14 cellular contexts compared by ENCODE assay signal in genomic region chr12:10368206-10369171, GRCh38. TPM values are rescaled to one million over a fixed set of nuclear protein-coding genes. Genes with fewer than 3 reads are reported as not detected.
DNase-seq lines count a peak whose midpoint lies in the region; ATAC-seq and TF ChIP-seq lines count a peak whose summit lies in the region.
"Had no signal": no experiment of that assay in that cellular context is flagged by ENCODE, and none has a peak within 500 bp of the region (broad histone marks: within the 10 kb centered on the region; RNA-seq: fewer than 3 reads in every experiment).

No MANE protein-coding gene starts in this region.

- peaks cover 7% of the 10 kb centered on the region for H3K9me3 Mint-ChIP-seq in activated T-cell treated with anti-CD3 and anti-CD28 coated beads, Interleukin-2, amount 50 U/mL, for 24 hours
- H3K9me3 Mint-ChIP-seq in central memory CD8-positive, alpha-beta T cell = no peaks in the 10 kb centered on the region
- peaks cover 0 to 2% of the 10 kb centered on the region in 2 donors for H3K9me3 Mint-ChIP-seq in natural killer cell

- peak overlapping the region; percentile 19 for H3K4me3 Mint-ChIP-seq in activated T-cell treated with anti-CD3 and anti-CD28 coated beads, Interleukin-2, amount 50 U/mL, for 24 hours
- H3K4me3 Mint-ChIP-seq in central memory CD8-positive, alpha-beta T cell = peak overlapping the region; percentile 57
- H3K4me3 Mint-ChIP-seq in natural killer cell = peak overlapping the region; percentile 71

- POLR2A ChIA-PET in OCI-LY7 (lab: Charles Lee) = interaction anchor here (1.4 kb wide), 1 partner anchor 22 kb away, joined by 4 read pairs; no protein-coding TSS in a partner anchor

- no peak overlapping the region for H2AFZ ChIP-seq in OCI-LY7 (ENCODE audit: low read length)

- no peak for ATAC-seq in central memory CD8-positive, alpha-beta T cell (replicated peaks; ENCODE audit: extremely low read depth, poor library complexity, severe bottlenecking)
- no peak for ATAC-seq in natural killer cell
- no peak for ATAC-seq in foreskin keratinocyte
- ATAC-seq in HG02642 (IDR thresholded peaks at IDR 0.05; ENCODE audit: poor library complexity, unreplicated experiment) = no peak

- peaks cover 48% of the 10 kb centered on the region for H3K4me1 Mint-ChIP-seq in activated T-cell treated with anti-CD3 and anti-CD28 coated beads, Interleukin-2, amount 50 U/mL, for 24 hours (ENCODE audit: low read depth)
- peaks cover 68% of the 10 kb centered on the region for H3K4me1 Mint-ChIP-seq in central memory CD8-positive, alpha-beta T cell
- H3K4me1 Mint-ChIP-seq in natural killer cell = peaks cover 38 to 56% of the 10 kb centered on the region in 2 donors

- no peaks in the 10 kb centered on the region for H3K79me2 ChIP-seq in OCI-LY7 (ENCODE audit: insufficient read depth, low read depth, low read length)

- DNase-seq in activated T-cell treated with anti-CD3 and anti-CD28 coated beads, Interleukin-2, amount 50 U/mL, for 24 hours = no peak
- DNase-seq in activated T-cell treated with anti-CD3 and anti-CD28 coated beads for 4 hours = no peak
- no peak for DNase-seq in central memory CD8-positive, alpha-beta T cell (ENCODE audit: low spot score in 2 of 2)
- DNase-seq in natural killer cell = no peak
- no peak for DNase-seq in testis
- DNase-seq in foreskin keratinocyte = no peak
- no peak for DNase-seq in OCI-LY7 (ENCODE audit: low spot score)
- DNase-seq: ACHN, DMS 273 treated with DMSO at 0.1 percent for 48 hours, NCI-H2081 treated with DMSO at 0.1 percent for 48 hours, NCI-H82 had no signal

- no peaks in the 10 kb centered on the region for H3K27me3 ChIP-seq in testis
- no peaks in the 10 kb centered on the region for H3K27me3 ChIP-seq in foreskin keratinocyte

- H3K36me3 ChIP-seq in testis (ENCODE audit: low read depth, missing control alignments) (no peaks in the 10 kb centered on the region), OCI-LY7 (ENCODE audit: insufficient read depth, low read length) (peaks cover 56% of the 10 kb centered on the region)

- no peak overlapping the region for H3K4me2 ChIP-seq in OCI-LY7 (ENCODE audit: low read length)

- H3K27ac ChIP-seq in testis = peak overlapping the region; percentile 88 to 99
- no peak overlapping the region for H3K27ac ChIP-seq in foreskin keratinocyte
- H3K27ac ChIP-seq in OCI-LY7 (ENCODE audit: low read depth, low read length, poor library complexity, severe bottlenecking) = no peak overlapping the region

- no peak for TF ChIP-seq POLR2A in testis (IDR thresholded peaks at IDR 0.05)

- H3K4me3 ChIP-seq in testis (peak overlapping the region; percentile 4 to 53), OCI-LY7 (ENCODE audit: low read depth, low read length, poor library complexity, severe bottlenecking) (no peak overlapping the region)

- CTCF ChIA-PET in OCI-LY7 (lab: Charles Lee; ENCODE audit: unreplicated experiment) = no interaction called here

- TF ChIP-seq CTCF in natural killer cell (IDR thresholded peaks at IDR 0.05) = no peak
- TF ChIP-seq CTCF in testis (IDR thresholded peaks at IDR 0.05) = no peak
- TF ChIP-seq CTCF in foreskin keratinocyte (conservative IDR thresholded peaks at IDR 0.05) = no peak
- no peak for TF ChIP-seq CTCF in OCI-LY7 (conservative IDR thresholded peaks at IDR 0.05; ENCODE audit: low read length)

- intact Hi-C loops in natural killer cell (cut with micrococcal nuclease) (loop anchor here (5.0 kb wide), 3 partner anchors 61 to 384 kb away; partner anchors contain the start of gene KLRD1), testis (cut with DNase I; ENCODE audit: low total_unique reads) (no loop called here), OCI-LY7 (cut with micrococcal nuclease; ENCODE audit: unreplicated experiment) (no loop called here)

- H3K36me3 Mint-ChIP-seq in activated T-cell treated with anti-CD3 and anti-CD28 coated beads, Interleukin-2, amount 50 U/mL, for 24 hours (ENCODE audit: low read depth) = peaks cover 47% of the 10 kb centered on the region
- H3K36me3 Mint-ChIP-seq in central memory CD8-positive, alpha-beta T cell (ENCODE audit: insufficient read depth) = peaks cover 55% of the 10 kb centered on the region
- peaks cover 50% of the 10 kb centered on the region for H3K36me3 Mint-ChIP-seq in natural killer cell

- no TSS peak for BruUV-seq in OCI-LY7 (replicated peaks; lab: Mats Ljungman, UMichigan)

- no peaks in the 10 kb centered on the region for H3K9me3 ChIP-seq in testis
- H3K9me3 ChIP-seq in OCI-LY7 (ENCODE audit: low read length) = peaks cover 29% of the 10 kb centered on the region

- H3K27me3 Mint-ChIP-seq in activated T-cell treated with anti-CD3 and anti-CD28 coated beads, Interleukin-2, amount 50 U/mL, for 24 hours = no peaks in the 10 kb centered on the region
- no peaks in the 10 kb centered on the region for H3K27me3 Mint-ChIP-seq in central memory CD8-positive, alpha-beta T cell
- no peaks in the 10 kb centered on the region for H3K27me3 Mint-ChIP-seq in natural killer cell (ENCODE audit: low read depth in 2 of 2)

- H3K9me2 ChIP-seq in OCI-LY7 (ENCODE audit: insufficient read depth, low read length) = no peaks in the 10 kb centered on the region

- WGBS in testis, 2 donors = 25 to 39% methylated on average over 10 of the region's 10 CpGs

- peak overlapping the region; percentile 82 for H3K27ac Mint-ChIP-seq in activated T-cell treated with anti-CD3 and anti-CD28 coated beads, Interleukin-2, amount 50 U/mL, for 24 hours
- peak overlapping the region; percentile 96 for H3K27ac Mint-ChIP-seq in central memory CD8-positive, alpha-beta T cell (ENCODE audit: low read depth)
- peak overlapping the region in 1 of 2 donors; percentile 79 for H3K27ac Mint-ChIP-seq in natural killer cell

- H4K20me1 ChIP-seq in OCI-LY7 (ENCODE audit: insufficient read depth, low read length) = no peaks in the 10 kb centered on the region

- peaks cover 8% of the 10 kb centered on the region for H3K4me1 ChIP-seq in testis
- peaks cover 26% of the 10 kb centered on the region for H3K4me1 ChIP-seq in foreskin keratinocyte
- H3K4me1 ChIP-seq in OCI-LY7 (ENCODE audit: insufficient read depth, low read length, poor library complexity, severe bottlenecking) = peaks cover 41% of the 10 kb centered on the region

RNA-seq across cellular contexts. Expression of gene KLRK1, which starts 21.4 kb away (rescaled TPM):
- total RNA-seq in natural killer cell (100 to 1,000 TPM; 398 to 543 (median 515) TPM), testis (1 to 10 TPM; 1.3 to 2.8 TPM), foreskin keratinocyte (not detected in 2 replicates), OCI-LY7 (2022) (26.6 and 35.4 TPM in 2 replicates)
- polyA plus RNA-seq in testis (ENCODE audit: insufficient read depth, low read depth, low replicate concordance) (5.4 TPM), foreskin keratinocyte (not detected in 2 replicates)
- total RNA-seq in OCI-LY7 (2014; rRNA removed; shearing (Covaris generic)) = 35.7 and 35.9 TPM in 2 replicates
- total RNA-seq: M059J, renal cortical epithelial cell had no signal

RNA-seq across cellular contexts. Expression of gene KLRC4, which starts 41.1 kb away (rescaled TPM):
- 10 to 100 TPM; 15.9 to 54.7 (median 51.4) TPM for total RNA-seq in natural killer cell
- total RNA-seq in testis = not detected
- not detected for polyA plus RNA-seq in testis (ENCODE audit: insufficient read depth, low read depth, low replicate concordance)
- not detected in 2 replicates for total RNA-seq in foreskin keratinocyte
- polyA plus RNA-seq in foreskin keratinocyte = not detected in 2 replicates
- total RNA-seq in OCI-LY7 (2014; rRNA removed; shearing (Covaris generic)) = 8.6 and 9.3 TPM in 2 replicates
- total RNA-seq in OCI-LY7 (2022) = 9.9 and 10.9 TPM in 2 replicates
- total RNA-seq: M059J, renal cortical epithelial cell had no signal

RNA-seq across cellular contexts. Expression of gene KLRC3, which starts 51.9 kb away (rescaled TPM):
- total RNA-seq in natural killer cell (10 to 100 TPM; 10.7 to 69.1 (median 49.8) TPM), testis (1 to 10 TPM in 1 of 2 donors, not detected in 1; 1.3 TPM), foreskin keratinocyte (not detected in 2 replicates), OCI-LY7 (2022) (1.5 and 3.0 TPM in 2 replicates)
- polyA plus RNA-seq in testis (ENCODE audit: insufficient read depth, low read depth, low replicate concordance) (not detected), foreskin keratinocyte (not detected in 2 replicates)
- 4.7 and 6.8 TPM in 2 replicates for total RNA-seq in OCI-LY7 (2014; rRNA removed; shearing (Covaris generic))
- total RNA-seq: M059J, renal cortical epithelial cell had no signal

Comparison
In these comparisons a context has a peak if more than half of its experiments do, and no peak if none do; other contexts are left out.
1. H3K4me3 Mint-ChIP-seq: peak in every context shown above with its lines; median percentile 71 in natural killer cell; 57 in central memory CD8-positive, alpha-beta T cell; 19 in activated T-cell treated with anti-CD3 and anti-CD28 coated beads, Interleukin-2, amount 50 U/mL, for 24 hours.
2. H3K27ac ChIP-seq: peak in testis (2 of 2); none in foreskin keratinocyte (single experiment) and OCI-LY7 (single experiment).
3. RNA of gene KLRK1, which starts 21.4 kb away (total RNA-seq): 398 to 543 TPM in natural killer cell; 26.6 to 35.9 TPM in OCI-LY7, 1.3 to 2.8 TPM in testis and not detected in foreskin keratinocyte; every median in the first group is over 10 times any median in the second.